8 cellular contexts compared by ENCODE assay signal in genomic region chr3:188947401-188947982, GRCh38.
DNase-seq lines count a peak whose midpoint lies in the region; ATAC-seq, FAIRE-seq and TF ChIP-seq lines count a peak whose summit lies in the region.

No MANE protein-coding gene starts in this region.

- DNase-seq in COLO829 (ENCODE audit: low spot score) (peak; percentile 94), LoVo (ENCODE audit: low spot score) (peak; percentile 90), RCC 7860 (ENCODE audit: low spot score) (peak; percentile 43), endothelial cell of umbilical vein (ENCODE audit: low read depth, low spot score) (peak; percentile 77), lung (ENCODE audit: low spot score) (peak; percentile 84), substantia nigra (lab: John Stamatoyannopoulos, UW) (peak in 48 of 49 donors; percentile 45 to 96 (median 78))

- peak overlapping the region in 2 of 3 experiments; percentile 27 to 32 for H3K4me3 ChIP-seq in endothelial cell of umbilical vein (replicated peaks in 1 of 3; ENCODE audit: insufficient read depth in 1 of 3, low read depth in 1 of 3, low read length in 3 of 3)
- no peak overlapping the region for H3K4me3 ChIP-seq in lung

- no peak for FAIRE-seq in RCC 7860 (lab: Jason Lieb, UNC)
- FAIRE-seq in endothelial cell of umbilical vein (lab: Jason Lieb, UNC): peak; percentile 87

- BruUV-seq in endothelial cell of umbilical vein (replicated peaks; lab: Mats Ljungman, UMichigan): no TSS peak

- H3K36me3 ChIP-seq in endothelial cell of umbilical vein (ENCODE audit: control insufficient read depth in 2 of 2, extremely low read depth in 1 of 2, insufficient read depth in 2 of 2, low read length in 2 of 2) (no peaks in the 10 kb centered on the region), lung (ENCODE audit: control insufficient read depth in 2 of 2, insufficient read depth in 2 of 2, low read length in 2 of 2) (no peaks in the 10 kb centered on the region)

- H3K27ac ChIP-seq in endothelial cell of umbilical vein (ENCODE audit: insufficient read depth, low read depth, low read length) (peak overlapping the region; percentile 77), lung (ENCODE audit: low read depth in 1 of 2, low read length in 1 of 2) (peak overlapping the region; percentile 94 to 95), substantia nigra (ENCODE audit: low read depth, low read length, poor library complexity, severe bottlenecking) (peak overlapping the region; percentile 95)

- no peaks in the 10 kb centered on the region for H3K27me3 ChIP-seq in endothelial cell of umbilical vein (ENCODE audit: control insufficient read depth in 2 of 2, insufficient read depth in 2 of 2, low read length in 2 of 2)
- no peaks in the 10 kb centered on the region for H3K27me3 ChIP-seq in lung (ENCODE audit: control insufficient read depth, insufficient read depth)

- ATAC-seq in lung (ENCODE audit: insufficient read depth, low FRiP score) (peak; percentile 76), GM18907 (IDR thresholded peaks at IDR 0.05; ENCODE audit: unreplicated experiment) (no peak), HG03280 (IDR thresholded peaks at IDR 0.05; ENCODE audit: unreplicated experiment) (no peak)

- POLR2A ChIA-PET in endothelial cell of umbilical vein (lab: Charles Lee): interaction anchor here (1.5 to 2.2 kb wide), 3 partner anchors 10 to 1209 kb away, joined by 5 to 8 read pairs (median 6); no protein-coding TSS in a partner anchor

- CTCF ChIA-PET in endothelial cell of umbilical vein (lab: Charles Lee): interaction anchor here (0.7 to 3.0 kb wide), 10 partner anchors 10 to 1209 kb away, joined by 3 to 21 read pairs (median 6); no protein-coding TSS in a partner anchor

- intact Hi-C loops in endothelial cell of umbilical vein (cut with micrococcal nuclease): no loop called here

- dilution Hi-C loops in endothelial cell of umbilical vein (cut with MboI; ENCODE audit: extremely low pct_ligation_motif_present, low sequenced_read_pairs): no loop called here

- TF ChIP-seq CTCF in endothelial cell of umbilical vein (IDR thresholded peaks at IDR 0.05; ENCODE audit: extremely low read depth in 1 of 2, insufficient read depth in 1 of 2, low read depth in 1 of 2, low read length in 2 of 2) (peak; percentile 19 to 29), lung (IDR thresholded peaks at IDR 0.05; ENCODE audit: control extremely low read depth, extremely low read depth) (no peak)

- peak overlapping the region; percentile 74 for H3K4me2 ChIP-seq in endothelial cell of umbilical vein (ENCODE audit: insufficient read depth, low read length)

- 6% methylated on average over 33 of the region's 33 CpGs for WGBS in lung, 2 donors

- TF ChIP-seq POLR2A in endothelial cell of umbilical vein (IDR thresholded peaks at IDR 0.05; ENCODE audit: low read depth, low read length): no peak

- peak overlapping the region; percentile 83 for H2AFZ ChIP-seq in endothelial cell of umbilical vein (ENCODE audit: low read depth, low read length)

- H3K79me2 ChIP-seq in endothelial cell of umbilical vein (ENCODE audit: control insufficient read depth, insufficient read depth, low read length): no peaks in the 10 kb centered on the region

- no peaks in the 10 kb centered on the region for H4K20me1 ChIP-seq in endothelial cell of umbilical vein (replicated peaks; ENCODE audit: control insufficient read depth, extremely low read depth, insufficient read depth, low read length)

- peak overlapping the region; percentile 75 for H3K9ac ChIP-seq in endothelial cell of umbilical vein (replicated peaks; ENCODE audit: extremely low read depth, insufficient read depth, low read length)

- no peaks in the 10 kb centered on the region for H3K9me1 ChIP-seq in endothelial cell of umbilical vein (replicated peaks; ENCODE audit: control insufficient read depth, extremely low read depth, insufficient read depth, low read length)

- H3K4me1 ChIP-seq in endothelial cell of umbilical vein (ENCODE audit: control insufficient read depth, extremely low read depth, insufficient read depth, low read length): peaks cover 45% of the 10 kb centered on the region
- peaks cover 13 to 23% of the 10 kb centered on the region in 2 donors for H3K4me1 ChIP-seq in lung (ENCODE audit: control insufficient read depth in 2 of 2, insufficient read depth in 2 of 2, low read length in 2 of 2)

- H3K9me3 ChIP-seq in endothelial cell of umbilical vein (replicated peaks; ENCODE audit: control insufficient read depth, insufficient read depth, low read length) (no peaks in the 10 kb centered on the region), lung (ENCODE audit: control insufficient read depth in 2 of 2, insufficient read depth in 1 of 2, low read length in 1 of 2) (no peaks in the 10 kb centered on the region)

TF ChIP-seq in endothelial cell of umbilical vein, 7 proteins besides CTCF, POLR2A, EP300 and RAD21:
- TF ChIP-seq GATA2 (IDR thresholded peaks at IDR 0.05; ENCODE audit: insufficient read depth, insufficient read length, low read depth, low read length) (no peak), FOS (IDR thresholded peaks at IDR 0.05; ENCODE audit: borderline replicate concordance, insufficient read depth, low read length) (no peak), EZH2 (IDR thresholded peaks at IDR 0.05; ENCODE audit: borderline replicate concordance, low read depth, low read length, severe bottlenecking) (no peak), POLR2AphosphoS5 (IDR thresholded peaks at IDR 0.05; ENCODE audit: insufficient read depth, low read depth, low read length) (peak; percentile 6)

Comparison
In these comparisons a context has a peak if more than half of its experiments do, and no peak if none do; other contexts are left out.
1. DNase-seq: peak in every context shown above with its lines; median percentile 94 in COLO829; 90 in LoVo; 84 in lung; 78 in substantia nigra; 77 in endothelial cell of umbilical vein; 43 in RCC 7860.